Comparison of ENCODE assay signal across 1 cellular context in genomic region chr10:87038786-87039185, GRCh38.
TF ChIP-seq lines count a peak whose summit lies in the region.

No MANE protein-coding gene starts in this region.

TF ChIP-seq in HepG2, 621 proteins besides CTCF, POLR2A, EP300 and RAD21:
- TF ChIP-seq TP53 (CRISPR knock-in tag; conservative IDR thresholded peaks at IDR 0.05) (no peak), RBFOX2 (IDR thresholded peaks at IDR 0.05; ENCODE audit: low read depth, low read length) (no peak), ZNF564 (CRISPR knock-in tag; IDR thresholded peaks at IDR 0.05) (no peak)
